Comparison of ENCODE assay signal across 8 cellular contexts in the genomic region with DNA sequence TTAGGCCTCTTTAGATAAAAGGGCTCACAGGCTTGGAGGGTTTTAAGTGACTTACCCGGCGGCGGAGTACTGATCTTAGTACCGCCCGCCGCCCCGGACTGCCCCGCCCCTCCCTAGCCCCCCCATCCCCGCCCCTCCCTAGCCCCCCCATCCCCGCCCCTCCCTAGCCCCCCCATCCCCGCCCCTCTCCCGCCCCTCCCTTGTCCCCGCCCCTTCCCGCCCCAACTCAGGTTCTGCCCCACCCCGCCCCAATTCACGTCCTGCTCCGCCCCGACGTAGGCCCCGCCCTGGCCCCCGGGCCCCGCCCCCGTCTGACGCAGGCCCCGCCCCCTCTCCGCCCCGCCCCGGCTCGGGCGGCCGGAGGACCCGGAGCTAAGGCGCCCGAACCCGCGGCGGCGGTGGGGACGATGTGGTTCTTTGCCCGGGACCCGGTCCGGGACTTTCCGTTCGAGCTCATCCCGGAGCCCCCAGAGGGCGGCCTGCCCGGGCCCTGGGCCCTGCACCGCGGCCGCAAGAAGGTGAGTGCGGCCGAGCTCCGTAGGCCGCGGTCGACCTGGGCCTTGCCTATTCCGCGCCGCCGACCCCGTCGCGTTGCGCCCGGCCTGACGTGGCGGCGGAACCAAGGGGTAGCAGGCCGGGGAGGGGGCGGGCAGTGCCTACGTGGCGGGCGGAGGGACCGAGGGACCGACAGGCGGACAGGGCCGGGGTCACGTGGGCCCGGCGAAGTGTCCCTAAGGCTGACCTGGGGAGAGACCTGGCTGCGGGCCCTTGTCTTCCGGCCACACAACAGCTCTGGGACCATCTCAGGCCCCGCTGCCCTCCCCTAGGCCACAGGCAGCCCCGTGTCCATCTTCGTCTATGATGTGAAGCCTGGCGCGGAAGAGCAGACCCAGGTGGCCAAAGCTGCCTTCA. TPM values are rescaled to one million over a fixed set of nuclear protein-coding genes. Genes with fewer than 3 reads are reported as not detected.
DNase-seq lines count a peak whose midpoint lies in the region; ATAC-seq and TF ChIP-seq lines count a peak whose summit lies in the region.

A gene (plus strand): TSS at position 337 of the 912 bp plus-strand sequence. CDS start 71 bp downstream, at position 408.

- H3K27me3 Mint-ChIP-seq in activated CD4-positive, alpha-beta T cell treated with anti-CD3 and anti-CD28 coated beads, Interleukin-2, amount 10 ng/mL, durations not matched to agents 7 days and 5 days: no peaks in the 10 kb centered on the region

- H3K4me3 ChIP-seq in HAP-1: peak within 1 kb of the TSS; percentile 88
- H3K4me3 ChIP-seq in left lung: peak within 1 kb of the TSS; percentile 71 to 99

- no peak for TF ChIP-seq CTCF in left lung (IDR thresholded peaks at IDR 0.05)

- in situ Hi-C loops in HAP-1 (cut with MboI; ENCODE audit: low sequenced_read_pairs): no loop called here

- CTCF ChIA-PET in activated CD4-positive, alpha-beta T cell treated with anti-CD3 and anti-CD28 coated beads, Interleukin-2, amount 10 ng/mL, durations not matched to agents 7 days and 5 days (lab: Charles Lee): interaction anchor here (0.6 to 7.9 kb wide), 9 partner anchors 8 to 460 kb away, joined by 3 to 75 read pairs (median 5); no protein-coding TSS in a partner anchor

- H3K4me1 ChIP-seq in HAP-1: peaks cover 3% of the 10 kb centered on the region; the same call in 1 of the 2 replicates
- peaks cover 16 to 46% of the 10 kb centered on the region in 2 donors for H3K4me1 ChIP-seq in left lung

- H3K36me3 Mint-ChIP-seq in activated CD4-positive, alpha-beta T cell treated with anti-CD3 and anti-CD28 coated beads, Interleukin-2, amount 10 ng/mL, durations not matched to agents 7 days and 5 days (ENCODE audit: low read depth): peaks cover 13% of the 10 kb centered on the region

- ATAC-seq in left lung: peak; percentile 94

- peak; percentile 76 for DNase-seq in ELR (ENCODE audit: low read depth)
- peak; percentile 82 to 84 for DNase-seq in HAP-1 (ENCODE audit: low spot score in 2 of 2)
- peak; percentile 54 for DNase-seq in NCI-H2171 treated with DMSO at 0.1 percent for 48 hours (lab: John Stamatoyannopoulos, UW)
- DNase-seq in activated CD4-positive, alpha-beta T cell treated with anti-CD3 and anti-CD28 coated beads, Interleukin-2, amount 10 ng/mL, durations not matched to agents 7 days and 5 days: peak; percentile 78
- DNase-seq in dedifferentiated amniotic fluid mesenchymal stem cell (ENCODE audit: extremely low spot score): peak; percentile 68
- DNase-seq in left lung: peak; percentile 85 to 95
- DNase-seq in stimulated activated CD4-positive, alpha-beta T cell treated with anti-CD3 and anti-CD28 coated beads, Interleukin-2, amount 100 ng/mL, for 4 hours (ENCODE audit: low read depth): peak; percentile 74
- no peak for DNase-seq in SHP77 (lab: John Stamatoyannopoulos, UW)

- peak within 1 kb of the TSS; percentile 92 for H3K27ac Mint-ChIP-seq in activated CD4-positive, alpha-beta T cell treated with anti-CD3 and anti-CD28 coated beads, Interleukin-2, amount 10 ng/mL, durations not matched to agents 7 days and 5 days

- H3K27ac ChIP-seq in left lung: peak within 1 kb of the TSS; percentile 82 to 84

- POLR2A ChIA-PET in activated CD4-positive, alpha-beta T cell treated with anti-CD3 and anti-CD28 coated beads, Interleukin-2, amount 10 ng/mL, durations not matched to agents 7 days and 5 days (lab: Charles Lee): interaction anchor here (1.0 to 1.2 kb wide), 2 partner anchors 26 to 102 kb away, joined by 4 to 12 read pairs; a partner anchor contains a TSS

- intact Hi-C loops in left lung (cut with DNase I): no loop called here

- no peaks in the 10 kb centered on the region for H3K9me3 Mint-ChIP-seq in activated CD4-positive, alpha-beta T cell treated with anti-CD3 and anti-CD28 coated beads, Interleukin-2, amount 10 ng/mL, durations not matched to agents 7 days and 5 days

- H3K27me3 ChIP-seq in HAP-1 (ENCODE audit: low read depth) (no peaks in the 10 kb centered on the region), left lung (no peaks in the 10 kb centered on the region)

- peaks cover 64% of the 10 kb centered on the region for H3K4me1 Mint-ChIP-seq in activated CD4-positive, alpha-beta T cell treated with anti-CD3 and anti-CD28 coated beads, Interleukin-2, amount 10 ng/mL, durations not matched to agents 7 days and 5 days

- H3K4me3 Mint-ChIP-seq in activated CD4-positive, alpha-beta T cell treated with anti-CD3 and anti-CD28 coated beads, Interleukin-2, amount 10 ng/mL, durations not matched to agents 7 days and 5 days: peak within 1 kb of the TSS; percentile 81

- H3K36me3 ChIP-seq in HAP-1 (replicated peaks): peaks cover 23% of the 10 kb centered on the region
- peaks cover 0 to 34% of the 10 kb centered on the region in 2 donors for H3K36me3 ChIP-seq in left lung

- no peaks in the 10 kb centered on the region for H3K9me3 ChIP-seq in HAP-1
- H3K9me3 ChIP-seq in left lung: no peaks in the 10 kb centered on the region

RNA-seq across cellular contexts. Expression of the gene that starts here (rescaled TPM):
- total RNA-seq in activated CD4-positive, alpha-beta T cell treated with anti-CD3 and anti-CD28 coated beads, Interleukin-2, amount 10 ng/mL, durations not matched to agents 7 days and 5 days: 10 to 100 TPM; 59.1 to 62.1 TPM
- total RNA-seq in left lung: 10 to 100 TPM; 81.2 to 82.5 TPM

Comparison
In these comparisons a context has a peak if more than half of its experiments do, and no peak if none do; other contexts are left out.
1. DNase-seq: peak in ELR (single experiment), HAP-1 (2 of 2), NCI-H2171 treated with DMSO at 0.1 percent for 48 hours (single experiment), activated CD4-positive, alpha-beta T cell treated with anti-CD3 and anti-CD28 coated beads, Interleukin-2, amount 10 ng/mL, durations not matched to agents 7 days and 5 days (single experiment), dedifferentiated amniotic fluid mesenchymal stem cell (single experiment), left lung (2 of 2) and stimulated activated CD4-positive, alpha-beta T cell treated with anti-CD3 and anti-CD28 coated beads, Interleukin-2, amount 100 ng/mL, for 4 hours (single experiment); none in SHP77 (0 of 2).